Comparison of ENCODE assay signal across 10 cellular contexts in genomic region chr13:22801402-22802003, GRCh38.
DNase-seq lines count a peak whose midpoint lies in the region; FAIRE-seq and TF ChIP-seq lines count a peak whose summit lies in the region.
"Had no signal": no experiment of that assay in that cellular context is flagged by ENCODE, and none has a peak within 500 bp of the region (broad histone marks: within the 10 kb centered on the region; RNA-seq: fewer than 3 reads in every experiment).

No MANE protein-coding gene starts in this region.

- H3K4me1 Mint-ChIP-seq in brain: peaks cover 5% of the 10 kb centered on the region
- no peaks in the 10 kb centered on the region for H3K4me1 Mint-ChIP-seq in activated CD4-positive, alpha-beta T cell treated with anti-CD3 and anti-CD28 coated beads, Interleukin-2, amount 10 ng/mL, durations not matched to agents 7 days and 5 days
- H3K4me1 Mint-ChIP-seq: activated CD8-positive, alpha-beta memory T cell treated with anti-CD3 and anti-CD28 coated beads, Interleukin-2, amount 10 ng/mL, durations not matched to agents 7 days and 5 days had no signal

- peaks cover 0 to 11% (median 6%) of the 10 kb centered on the region in 5 experiments for H3K9me3 Mint-ChIP-seq in brain
- no peaks in the 10 kb centered on the region for H3K9me3 Mint-ChIP-seq in activated CD4-positive, alpha-beta T cell treated with anti-CD3 and anti-CD28 coated beads, Interleukin-2, amount 10 ng/mL, durations not matched to agents 7 days and 5 days

- no peaks in the 10 kb centered on the region for H3K36me3 ChIP-seq in suprapubic skin

- H3K4me3 Mint-ChIP-seq in brain: no peak overlapping the region
- no peak overlapping the region for H3K4me3 Mint-ChIP-seq in activated CD4-positive, alpha-beta T cell treated with anti-CD3 and anti-CD28 coated beads, Interleukin-2, amount 10 ng/mL, durations not matched to agents 7 days and 5 days
- H3K4me3 Mint-ChIP-seq: activated CD8-positive, alpha-beta memory T cell treated with anti-CD3 and anti-CD28 coated beads, Interleukin-2, amount 10 ng/mL, durations not matched to agents 7 days and 5 days had no signal

- H3K27me3 Mint-ChIP-seq in brain: no peaks in the 10 kb centered on the region
- H3K27me3 Mint-ChIP-seq in activated CD4-positive, alpha-beta T cell treated with anti-CD3 and anti-CD28 coated beads, Interleukin-2, amount 10 ng/mL, durations not matched to agents 7 days and 5 days: peaks cover 4% of the 10 kb centered on the region

- CTCF ChIA-PET in activated CD4-positive, alpha-beta T cell treated with anti-CD3 and anti-CD28 coated beads, Interleukin-2, amount 10 ng/mL, durations not matched to agents 7 days and 5 days (lab: Charles Lee): interaction anchor here (1.0 kb wide), 1 partner anchor 13 kb away, joined by 3 read pairs; no protein-coding TSS in a partner anchor

- H3K4me3 ChIP-seq in suprapubic skin: no peak overlapping the region

- peak overlapping the region in 1 of 5 experiments; percentile 46 for H3K27ac Mint-ChIP-seq in brain
- H3K27ac Mint-ChIP-seq in activated CD4-positive, alpha-beta T cell treated with anti-CD3 and anti-CD28 coated beads, Interleukin-2, amount 10 ng/mL, durations not matched to agents 7 days and 5 days: no peak overlapping the region
- H3K27ac Mint-ChIP-seq: activated CD8-positive, alpha-beta memory T cell treated with anti-CD3 and anti-CD28 coated beads, Interleukin-2, amount 10 ng/mL, durations not matched to agents 7 days and 5 days had no signal

- peak; percentile 86 to 91 for TF ChIP-seq CTCF in brain (conservative IDR thresholded peaks at IDR 0.05)
- TF ChIP-seq CTCF in suprapubic skin (IDR thresholded peaks at IDR 0.05): peak in 1 of 2 donors; percentile 10

- no peak for TF ChIP-seq EP300 in suprapubic skin (IDR thresholded peaks at IDR 0.05)

- 35% methylated on average over 3 of the region's 3 CpGs for WGBS in suprapubic skin

- H3K4me1 ChIP-seq in suprapubic skin: no peaks in the 10 kb centered on the region

- H3K36me3 Mint-ChIP-seq in brain: no peaks in the 10 kb centered on the region
- H3K36me3 Mint-ChIP-seq in activated CD4-positive, alpha-beta T cell treated with anti-CD3 and anti-CD28 coated beads, Interleukin-2, amount 10 ng/mL, durations not matched to agents 7 days and 5 days (ENCODE audit: low read depth): no peaks in the 10 kb centered on the region
- H3K36me3 Mint-ChIP-seq: activated CD8-positive, alpha-beta memory T cell treated with anti-CD3 and anti-CD28 coated beads, Interleukin-2, amount 10 ng/mL, durations not matched to agents 7 days and 5 days had no signal

- DNase-seq in DMS114 treated with DMSO at 0.1 percent for 48 hours (lab: John Stamatoyannopoulos, UW; ENCODE audit: unreplicated experiment) (peak; percentile 11), M059J (ENCODE audit: low read depth) (peak; percentile 2), midbrain (lab: John Stamatoyannopoulos, UW) (peak; percentile 29), suprapubic skin (ENCODE audit: low spot score in 2 of 2) (no peak), HTR-8/SVneo (ENCODE audit: insufficient read length, low spot score) (no peak)
- DNase-seq in activated CD4-positive, alpha-beta T cell treated with anti-CD3 and anti-CD28 coated beads, Interleukin-2, amount 10 ng/mL, durations not matched to agents 7 days and 5 days: no peak
- no peak for DNase-seq in central memory CD4-positive, alpha-beta T cell
- DNase-seq: activated CD8-positive, alpha-beta memory T cell treated with anti-CD3 and anti-CD28 coated beads, Interleukin-2, amount 10 ng/mL, durations not matched to agents 7 days and 5 days; NCI-H1694 treated with DMSO at 0.1 percent for 48 hours had no signal

- POLR2A ChIA-PET in activated CD4-positive, alpha-beta T cell treated with anti-CD3 and anti-CD28 coated beads, Interleukin-2, amount 10 ng/mL, durations not matched to agents 7 days and 5 days (lab: Charles Lee): no interaction called here

- H3K27me3 ChIP-seq in suprapubic skin: peaks cover 6% of the 10 kb centered on the region

- TF ChIP-seq POLR2A in suprapubic skin (IDR thresholded peaks at IDR 0.05): no peak

- no peaks in the 10 kb centered on the region for H3K9me3 ChIP-seq in suprapubic skin

- no peak overlapping the region for H3K27ac ChIP-seq in suprapubic skin

- no peak for FAIRE-seq in HTR-8/SVneo (lab: Jason Lieb, UNC)

Comparison
In these comparisons a context has a peak if more than half of its experiments do, and no peak if none do; other contexts are left out.
1. DNase-seq: peak in DMS114 treated with DMSO at 0.1 percent for 48 hours (single experiment), M059J (single experiment) and midbrain (single experiment); none in activated CD4-positive, alpha-beta T cell treated with anti-CD3 and anti-CD28 coated beads, Interleukin-2, amount 10 ng/mL, durations not matched to agents 7 days and 5 days (single experiment), suprapubic skin (0 of 2), central memory CD4-positive, alpha-beta T cell (single experiment) and HTR-8/SVneo (single experiment).